ENCODE assay signal across 19 cellular contexts in genomic region chr2:69837533-69837932, GRCh38.
"Had no signal": no experiment of that assay in that cellular context is flagged by ENCODE, and none has a peak within 500 bp of the region (broad histone marks: within the 10 kb centered on the region; RNA-seq: fewer than 3 reads in every experiment).

No MANE protein-coding gene starts in this region.

- H3K9me3 Mint-ChIP-seq: activated naive CD4-positive, alpha-beta T cell treated with anti-CD3 and anti-CD28 coated beads for 36 hours; memory B cell; naive thymus-derived CD4-positive, alpha-beta T cell; WTC11 had no signal

- H3K27ac ChIP-seq: ascending aorta, breast epithelium, foreskin keratinocyte, left ventricle myocardium inferior, parathyroid adenoma, thoracic aorta, upper lobe of right lung had no signal

- ATAC-seq: activated CD8-positive, alpha-beta T cell treated with anti-CD3 and anti-CD28 coated beads, Interleukin-2, amount 10 ng/mL, durations not matched to agents 7 days and 5 days; foreskin keratinocyte; mucosa of descending colon; naive thymus-derived CD4-positive, alpha-beta T cell; upper lobe of right lung; WTC11 had no signal

- H3K79me2 ChIP-seq: parathyroid adenoma had no signal

- H3K4me1 Mint-ChIP-seq: WTC11 had no signal

- H3K27ac Mint-ChIP-seq: activated CD8-positive, alpha-beta T cell treated with anti-CD3 and anti-CD28 coated beads, Interleukin-2, amount 10 ng/mL, durations not matched to agents 7 days and 5 days; activated naive CD4-positive, alpha-beta T cell treated with anti-CD3 and anti-CD28 coated beads for 36 hours; memory B cell; WTC11 had no signal

- H3K27me3 ChIP-seq: ascending aorta, breast epithelium, foreskin keratinocyte, upper lobe of right lung had no signal

- H3K4me3 Mint-ChIP-seq: activated CD8-positive, alpha-beta T cell treated with anti-CD3 and anti-CD28 coated beads, Interleukin-2, amount 10 ng/mL, durations not matched to agents 7 days and 5 days; activated naive CD4-positive, alpha-beta T cell treated with anti-CD3 and anti-CD28 coated beads for 36 hours; memory B cell; naive thymus-derived CD4-positive, alpha-beta T cell; WTC11 had no signal

- H2AFZ ChIP-seq: parathyroid adenoma had no signal

- H3K9ac ChIP-seq: parathyroid adenoma had no signal

- H3K27me3 Mint-ChIP-seq: memory B cell; naive thymus-derived CD4-positive, alpha-beta T cell had no signal

- H3K4me3 ChIP-seq: ascending aorta, breast epithelium, left ventricle myocardium inferior, mucosa of descending colon, thoracic aorta, upper lobe of right lung had no signal

- H3K4me1 ChIP-seq: ascending aorta, breast epithelium, foreskin keratinocyte, parathyroid adenoma, upper lobe of right lung had no signal

- DNase-seq: activated CD4-positive, alpha-beta T cell treated with anti-CD3 and anti-CD28 coated beads for 48 hours; activated CD8-positive, alpha-beta memory T cell treated with anti-CD3 and anti-CD28 coated beads, Interleukin-2, amount 50 U/mL, for 4 hours; activated CD8-positive, alpha-beta T cell treated with anti-CD3 and anti-CD28 coated beads, Interleukin-2, amount 10 ng/mL, durations not matched to agents 7 days and 5 days; activated naive CD4-positive, alpha-beta T cell treated with anti-CD3 and anti-CD28 coated beads for 36 hours; cerebellar nuclear complex; effector memory CD4-positive, alpha-beta T cell; foreskin keratinocyte; left ventricle myocardium inferior; mucosa of descending colon; naive thymus-derived CD4-positive, alpha-beta T cell; stimulated activated CD4-positive, alpha-beta T cell treated with anti-CD3 and anti-CD28 coated beads, Interleukin-12 subunit alpha, Interleukin-12 subunit beta, amount 100 ng/mL, for 4 hours; stimulated activated CD4-positive, alpha-beta T cell treated with anti-CD3 and anti-CD28 coated beads, Interleukin-2, amount 100 ng/mL, for 24 hours; upper lobe of right lung had no signal

- H3K9me3 ChIP-seq: ascending aorta, breast epithelium, left ventricle myocardium inferior, mucosa of descending colon, thoracic aorta, upper lobe of right lung had no signal

- H3K36me3 ChIP-seq: breast epithelium had no signal
